Comparison of ENCODE assay signal across 17 cellular contexts in genomic region chr10:132144086-132144485, GRCh38.
"Had no signal": no experiment of that assay in that cellular context is flagged by ENCODE, and none has a peak within 500 bp of the region (broad histone marks: within the 10 kb centered on the region; RNA-seq: fewer than 3 reads in every experiment).

No MANE protein-coding gene starts in this region.

- H3K27ac Mint-ChIP-seq: activated naive CD8-positive, alpha-beta T cell treated with anti-CD3 and anti-CD28 coated beads for 36 hours; dendritic cell treated with granulocyte-macrophage colony-stimulating factor and Interleukin-4, amounts not matched to agents 40 ng/mL and 50 ng/mL, for 4 days; stimulated activated memory B cell treated with anti-CD40 and anti-IgM and Interleukin-4, amounts not matched to agents 10 μg/mL and 1 μg/mL and 100 μg/mL, for 72 hours; T-cell had no signal

- DNase-seq: activated CD4-positive, alpha-beta T cell treated with anti-CD3 and anti-CD28 coated beads, Interleukin-2, amount 50 U/mL, for 48 hours; activated gamma-delta T cell; activated naive CD8-positive, alpha-beta T cell treated with anti-CD3 and anti-CD28 coated beads for 36 hours; activated T-cell treated with anti-CD3 and anti-CD28 coated beads, Interleukin-2, amount 50 U/mL, for 4 hours; amygdala; effector memory CD4-positive, alpha-beta T cell; foreskin melanocyte; heart right ventricle; mesenchymal stem cell; SK-N-SH; stimulated activated CD4-positive, alpha-beta T cell treated with anti-CD3 and anti-CD28 coated beads, Interleukin-12 subunit alpha, Interleukin-12 subunit beta, amount 100 ng/mL, for 4 hours; T-cell; T-helper 9 cell had no signal

- H3K36me3 Mint-ChIP-seq: activated naive CD8-positive, alpha-beta T cell treated with anti-CD3 and anti-CD28 coated beads for 36 hours; brain; stimulated activated memory B cell treated with anti-CD40 and anti-IgM and Interleukin-4, amounts not matched to agents 10 μg/mL and 1 μg/mL and 100 μg/mL, for 72 hours; T-cell had no signal

- H3K4me3 ChIP-seq: heart right ventricle had no signal

- ATAC-seq: activated T-cell treated with anti-CD3 and anti-CD28 coated beads, Interleukin-2, amount 50 U/mL, for 4 hours; stimulated activated memory B cell treated with anti-CD40 and anti-IgM and Interleukin-4, amounts not matched to agents 10 μg/mL and 1 μg/mL and 100 μg/mL, for 72 hours; T-cell had no signal

- H3K4me3 Mint-ChIP-seq: activated naive CD8-positive, alpha-beta T cell treated with anti-CD3 and anti-CD28 coated beads for 36 hours; activated T-cell treated with anti-CD3 and anti-CD28 coated beads, Interleukin-2, amount 50 U/mL, for 4 hours; brain; central memory CD8-positive, alpha-beta T cell; dendritic cell treated with granulocyte-macrophage colony-stimulating factor and Interleukin-4, amounts not matched to agents 40 ng/mL and 50 ng/mL, for 4 days; stimulated activated memory B cell treated with anti-CD40 and anti-IgM and Interleukin-4, amounts not matched to agents 10 μg/mL and 1 μg/mL and 100 μg/mL, for 72 hours; T-cell had no signal

- H3K27ac ChIP-seq: heart right ventricle had no signal

- H3K36me3 ChIP-seq: heart right ventricle had no signal

- H3K4me2 ChIP-seq: SK-N-SH had no signal

- H3K9me3 Mint-ChIP-seq: activated naive CD8-positive, alpha-beta T cell treated with anti-CD3 and anti-CD28 coated beads for 36 hours; activated T-cell treated with anti-CD3 and anti-CD28 coated beads, Interleukin-2, amount 50 U/mL, for 4 hours; brain; central memory CD8-positive, alpha-beta T cell; dendritic cell treated with granulocyte-macrophage colony-stimulating factor and Interleukin-4, amounts not matched to agents 40 ng/mL and 50 ng/mL, for 4 days; stimulated activated memory B cell treated with anti-CD40 and anti-IgM and Interleukin-4, amounts not matched to agents 10 μg/mL and 1 μg/mL and 100 μg/mL, for 72 hours; T-cell had no signal

- H3K27me3 Mint-ChIP-seq: central memory CD8-positive, alpha-beta T cell had no signal

- H3K9me3 ChIP-seq: heart right ventricle, SK-N-SH had no signal

- H3K4me1 Mint-ChIP-seq: activated naive CD8-positive, alpha-beta T cell treated with anti-CD3 and anti-CD28 coated beads for 36 hours; central memory CD8-positive, alpha-beta T cell; stimulated activated memory B cell treated with anti-CD40 and anti-IgM and Interleukin-4, amounts not matched to agents 10 μg/mL and 1 μg/mL and 100 μg/mL, for 72 hours; T-cell had no signal

- H3K9ac ChIP-seq: SK-N-SH had no signal
